In the genomic region with DNA sequence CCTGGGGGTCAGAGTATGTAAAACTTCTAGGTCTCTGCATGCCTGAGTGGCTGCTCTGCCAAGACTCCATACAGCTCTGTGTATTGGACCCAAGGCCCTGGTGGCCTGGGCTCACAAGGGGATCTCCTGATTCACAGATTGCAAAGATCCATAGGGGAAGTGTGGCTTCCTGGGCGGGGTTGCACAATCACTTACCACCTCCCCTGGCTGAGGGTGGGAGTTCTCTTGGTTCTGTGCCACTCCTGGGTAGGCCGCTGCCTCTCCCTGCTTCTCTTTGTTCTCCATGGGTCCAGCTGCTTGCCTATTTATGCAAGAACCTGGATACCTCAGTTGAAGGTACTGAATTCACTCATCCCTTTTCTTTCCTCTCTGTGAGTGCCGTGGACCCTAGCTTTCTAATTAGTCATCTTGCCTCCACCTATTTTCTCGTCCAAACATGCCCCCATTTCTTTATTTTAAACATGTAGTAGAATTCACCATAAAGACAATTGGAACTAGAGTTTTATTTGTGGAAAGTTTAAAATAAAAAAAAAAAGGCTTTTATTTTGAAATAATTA, we compare ENCODE assay signal across 27 cellular contexts. TPM values are rescaled to one million over a fixed set of nuclear protein-coding genes. Genes with fewer than 3 reads are reported as not detected.
"Had no signal": no experiment of that assay in that cellular context is flagged by ENCODE, and none has a peak within 500 bp of the region (broad histone marks: within the 10 kb centered on the region; RNA-seq: fewer than 3 reads in every experiment).

No MANE protein-coding gene starts in this region.

- H3K27me3 ChIP-seq: gastroesophageal sphincter, neutrophil, pancreas, thyroid gland had no signal

- ATAC-seq: activated CD4-positive, CD25-positive, alpha-beta regulatory T cell treated with anti-CD3 and anti-CD28 coated beads, Interleukin-2, amount 50 U/mL, for 24 hours; activated CD8-positive, alpha-beta memory T cell treated with anti-CD3 and anti-CD28 coated beads, Interleukin-2, amount 10 ng/mL, durations not matched to agents 7 days and 5 days; activated CD8-positive, alpha-beta T cell treated with anti-CD3 and anti-CD28 coated beads for 36 hours; activated naive CD8-positive, alpha-beta T cell treated with anti-CD3 and anti-CD28 coated beads, Interleukin-2, amount 50 U/mL, for 24 hours; esophagus mucosa; gastroesophageal sphincter; left colon; pancreas; psoas muscle had no signal

- H3K36me3 ChIP-seq: gastroesophageal sphincter, neutrophil, pancreas, right atrium auricular region, thyroid gland had no signal

- H3K4me3 ChIP-seq: gastroesophageal sphincter, pancreas, psoas muscle, right atrium auricular region, thyroid gland had no signal

- H3K9me3 ChIP-seq: neutrophil, pancreas, psoas muscle, thyroid gland had no signal

- H3K27ac ChIP-seq: gastroesophageal sphincter, neutrophil, pancreas, psoas muscle, right atrium auricular region, thyroid gland had no signal

- H3K4me1 ChIP-seq: gastroesophageal sphincter, psoas muscle, right atrium auricular region had no signal

- DNase-seq: activated CD4-positive, alpha-beta T cell treated with anti-CD3 and anti-CD28 coated beads, Interleukin-2, amount 10 ng/mL, durations not matched to agents 24 days and 14 days; activated CD8-positive, alpha-beta memory T cell treated with anti-CD3 and anti-CD28 coated beads, Interleukin-2, amount 10 ng/mL, durations not matched to agents 7 days and 5 days; activated CD8-positive, alpha-beta T cell treated with anti-CD3 and anti-CD28 coated beads for 36 hours; activated effector memory CD4-positive, alpha-beta T cell treated with anti-CD3 and anti-CD28 coated beads, Interleukin-2, amount 50 U/mL, for 16 hours; activated naive CD4-positive, alpha-beta T cell treated with anti-CD3 and anti-CD28 coated beads, Interleukin-2, amount 10 ng/mL, durations not matched to agents 7 days and 5 days; activated naive CD8-positive, alpha-beta T cell treated with anti-CD3 and anti-CD28 coated beads, Interleukin-2, amount 50 U/mL, for 24 hours; activated T-cell treated with anti-CD3 and anti-CD28 coated beads for 4 hours; effector CD8-positive, alpha-beta T cell; head of caudate nucleus; hypothalamus; left colon; mesenchymal stem cell; psoas muscle; stimulated activated CD4-positive, alpha-beta T cell treated with anti-CD3 and anti-CD28 coated beads, Interleukin-4, amount 100 ng/mL, for 4 hours; substantia nigra; T-helper 1 cell; T1000; thyroid gland had no signal

RNA-seq across cellular contexts. Expression of gene AGR3, which starts 18.5 kb away (rescaled TPM):
- total RNA-seq: activated CD4-positive, alpha-beta T cell treated with anti-CD3 and anti-CD28 coated beads, Interleukin-2, amount 10 ng/mL, durations not matched to agents 24 days and 14 days; activated CD8-positive, alpha-beta memory T cell treated with anti-CD3 and anti-CD28 coated beads, Interleukin-2, amount 10 ng/mL, durations not matched to agents 7 days and 5 days; activated CD8-positive, alpha-beta T cell treated with anti-CD3 and anti-CD28 coated beads for 36 hours; cardiac septum; esophagus mucosa; mononuclear cell; myocyte; psoas muscle; right atrium auricular region had no signal
